In genomic region chr9:38259519-38260218, GRCh38 we compare ENCODE assay signal across 18 cellular contexts.
DNase-seq lines count a peak whose midpoint lies in the region; ATAC-seq and TF ChIP-seq lines count a peak whose summit lies in the region.
"Had no signal": no experiment of that assay in that cellular context is flagged by ENCODE, and none has a peak within 500 bp of the region (broad histone marks: within the 10 kb centered on the region; RNA-seq: fewer than 3 reads in every experiment).

No MANE protein-coding gene starts in this region.

- H3K36me3 Mint-ChIP-seq in osteocyte (ENCODE audit: unreplicated experiment) = no peaks in the 10 kb centered on the region
- H3K36me3 Mint-ChIP-seq: CD8-positive, alpha-beta T cell had no signal

- no peak overlapping the region for H3K4me3 Mint-ChIP-seq in osteocyte (ENCODE audit: unreplicated experiment)
- H3K4me3 Mint-ChIP-seq: B cell; CD4-positive, alpha-beta T cell; CD8-positive, alpha-beta T cell had no signal

- no peak for ATAC-seq in HG02623 (IDR thresholded peaks at IDR 0.05; ENCODE audit: unreplicated experiment)
- ATAC-seq: A549; CD8-positive, alpha-beta T cell had no signal

- no peak overlapping the region for H3K27ac ChIP-seq in coronary artery
- H3K27ac ChIP-seq: 22Rv1; A549; BLaER1 treated with 17β-estradiol and CSF1 and Interleukin-3, amounts not matched to agents 10 nM and 100 nM; C4-2B had no signal

- H3K27ac Mint-ChIP-seq in osteocyte (ENCODE audit: unreplicated experiment) = no peak overlapping the region
- H3K27ac Mint-ChIP-seq: B cell; CD4-positive, alpha-beta T cell; CD8-positive, alpha-beta T cell had no signal

- TF ChIP-seq CTCF in coronary artery (IDR thresholded peaks at IDR 0.05) = no peak
- no peak for TF ChIP-seq CTCF in osteocyte (IDR thresholded peaks at IDR 0.05)

- H3K27me3 Mint-ChIP-seq in osteocyte (ENCODE audit: unreplicated experiment) = peaks cover 36% of the 10 kb centered on the region

- no peak overlapping the region for H3K4me3 ChIP-seq in coronary artery
- H3K4me3 ChIP-seq: A549; BLaER1 treated with 17β-estradiol and CSF1 and Interleukin-3, amounts not matched to agents 10 nM and 100 nM had no signal

- peaks cover 16% of the 10 kb centered on the region for H3K9me3 Mint-ChIP-seq in osteocyte (ENCODE audit: unreplicated experiment)

- H3K4me1 Mint-ChIP-seq in osteocyte (ENCODE audit: unreplicated experiment) = no peaks in the 10 kb centered on the region
- H3K4me1 Mint-ChIP-seq: B cell had no signal

- peak; percentile 32 for DNase-seq in activated CD8-positive, alpha-beta memory T cell treated with anti-CD3 and anti-CD28 coated beads for 24 hours
- no peak for DNase-seq in activated CD8-positive, alpha-beta memory T cell treated with anti-CD3 and anti-CD28 coated beads, Interleukin-2, amount 50 U/mL, for 48 hours
- DNase-seq in coronary artery (ENCODE audit: low spot score) (peak; percentile 22), osteocyte (ENCODE audit: extremely low spot score, unreplicated experiment) (peak; percentile 56), T-helper 9 cell (no peak)
- DNase-seq: AML-193; Caco-2; Calu3; CD4-positive, alpha-beta T cell; DMS79 treated with DMSO at 0.1 percent for 48 hours; GF-D8 had no signal

Comparison
In these comparisons a context has a peak if more than half of its experiments do, and no peak if none do; other contexts are left out.
1. DNase-seq: peak in activated CD8-positive, alpha-beta memory T cell treated with anti-CD3 and anti-CD28 coated beads for 24 hours (single experiment), coronary artery (single experiment) and osteocyte (single experiment); none in activated CD8-positive, alpha-beta memory T cell treated with anti-CD3 and anti-CD28 coated beads, Interleukin-2, amount 50 U/mL, for 48 hours (single experiment) and T-helper 9 cell (single experiment).